In genomic region chr6:135180458-135181332, GRCh38 we compare ENCODE assay signal across 8 cellular contexts. TPM values are rescaled to one million over a fixed set of nuclear protein-coding genes. Genes with fewer than 3 reads are reported as not detected.
DNase-seq lines count a peak whose midpoint lies in the region; ATAC-seq and TF ChIP-seq lines count a peak whose summit lies in the region.

Gene MYB, plus strand, starts transcription at chr6:135181308. Its CDS starts 206 bp downstream, at chr6:135181514.

- TF ChIP-seq CTCF in GM12875 (IDR thresholded peaks at IDR 0.05; ENCODE audit: borderline replicate concordance, insufficient read depth, low read depth, low read length) (no peak), heart right ventricle (IDR thresholded peaks at IDR 0.05) (peak in 1 of 9 donors; percentile 10), retinal pigment epithelial cell (conservative IDR thresholded peaks at IDR 0.05; ENCODE audit: low read depth, low read length) (no peak)

- WGBS in heart right ventricle, 2 donors, result 0% methylated on average over 71 to 83 of the region's 83 CpGs

- DNase-seq in NCI-H1105 (lab: John Stamatoyannopoulos, UW), result peak; percentile 78
- DNase-seq in activated naive CD4-positive, alpha-beta T cell treated with anti-CD3 and anti-CD28 coated beads for 36 hours, result peak; percentile 76
- DNase-seq in heart right ventricle, result peak in 1 of 2 donors; percentile 61
- no peak for DNase-seq in retinal pigment epithelial cell (ENCODE audit: low read depth)
- DNase-seq in GOT3 (lab: John Stamatoyannopoulos, UW), result no peak

- H3K9me3 ChIP-seq in heart right ventricle, result no peaks in the 10 kb centered on the region

- peak within 1 kb of the TSS; percentile 89 for H3K4me3 Mint-ChIP-seq in activated naive CD4-positive, alpha-beta T cell treated with anti-CD3 and anti-CD28 coated beads for 36 hours

- intact Hi-C loops in activated naive CD4-positive, alpha-beta T cell treated with anti-CD3 and anti-CD28 coated beads for 36 hours (cut with micrococcal nuclease), result loop anchor here (1.0 to 10.0 kb wide), 8 partner anchors 10 to 1226 kb away; partner anchors contain the start of genes AHI1, BCLAF1 and TBPL1
- intact Hi-C loops in heart right ventricle (cut with DNase I), result no loop called here

- CTCF ChIA-PET in activated naive CD4-positive, alpha-beta T cell treated with anti-CD3 and anti-CD28 coated beads for 36 hours (lab: Charles Lee), result interaction anchor here (1.0 to 1.8 kb wide), 4 partner anchors 18 to 94 kb away, joined by 3 to 6 read pairs (median 4); no protein-coding TSS in a partner anchor

- peaks cover 8% of the 10 kb centered on the region for H3K36me3 Mint-ChIP-seq in activated naive CD4-positive, alpha-beta T cell treated with anti-CD3 and anti-CD28 coated beads for 36 hours (ENCODE audit: low read depth)

- H3K4me1 Mint-ChIP-seq in activated naive CD4-positive, alpha-beta T cell treated with anti-CD3 and anti-CD28 coated beads for 36 hours (ENCODE audit: low read depth), result peaks cover 25% of the 10 kb centered on the region

- H3K27ac ChIP-seq in heart right ventricle, result peak within 1 kb of the TSS in 1 of 10 donors; percentile 17

- H3K27me3 ChIP-seq in heart right ventricle, result peaks cover 0 to 42% (median 39%) of the 10 kb centered on the region in 7 donors

- peaks cover 0 to 35% (median 26%) of the 10 kb centered on the region in 9 donors for H3K4me1 ChIP-seq in heart right ventricle

- ATAC-seq in HG02678 (IDR thresholded peaks at IDR 0.05; ENCODE audit: unreplicated experiment), result peak; percentile 35
- peak; percentile 61 for ATAC-seq in SK-N-SH treated with all-trans-retinoic acid at 6 μM for 48 hours
- peak; percentile 50 to 88 (median 70) for ATAC-seq in heart right ventricle

- H3K27me3 Mint-ChIP-seq in activated naive CD4-positive, alpha-beta T cell treated with anti-CD3 and anti-CD28 coated beads for 36 hours (ENCODE audit: low read depth), result no peaks in the 10 kb centered on the region

- H3K36me3 ChIP-seq in heart right ventricle, result no peaks in the 10 kb centered on the region

- peak within 1 kb of the TSS; percentile 92 for H3K27ac Mint-ChIP-seq in activated naive CD4-positive, alpha-beta T cell treated with anti-CD3 and anti-CD28 coated beads for 36 hours

- no peaks in the 10 kb centered on the region for H3K9me3 Mint-ChIP-seq in activated naive CD4-positive, alpha-beta T cell treated with anti-CD3 and anti-CD28 coated beads for 36 hours

- peak within 1 kb of the TSS; percentile 83 for H3K4me3 ChIP-seq in GM12875 (ENCODE audit: low read depth, low read length)
- peak within 1 kb of the TSS; percentile 29 to 67 (median 57) for H3K4me3 ChIP-seq in heart right ventricle
- H3K4me3 ChIP-seq in retinal pigment epithelial cell (ENCODE audit: low read length), result peak within 1 kb of the TSS; percentile 55

TF ChIP-seq in SK-N-SH treated with all-trans-retinoic acid at 6 μM for 48 hours, 23 proteins besides CTCF, POLR2A, EP300 and RAD21:
- TF ChIP-seq BACH2 (CRISPR knock-in tag; IDR thresholded peaks at IDR 0.05; ENCODE audit: borderline replicate concordance) (no peak), ZC3H10 (CRISPR knock-in tag; IDR thresholded peaks at IDR 0.05) (no peak), TCF4 (CRISPR knock-in tag; IDR thresholded peaks at IDR 0.05; ENCODE audit: borderline replicate concordance) (no peak), PPARA (CRISPR knock-in tag; IDR thresholded peaks at IDR 0.05; ENCODE audit: borderline replicate concordance) (no peak), ZFP30 (CRISPR knock-in tag; IDR thresholded peaks at IDR 0.05) (no peak), ISL1 (CRISPR knock-in tag; IDR thresholded peaks at IDR 0.05) (no peak), CSDC2 (CRISPR knock-in tag; IDR thresholded peaks at IDR 0.05) (no peak), ARNTL (CRISPR knock-in tag; IDR thresholded peaks at IDR 0.05; ENCODE audit: borderline replicate concordance, low read depth) (no peak), RARB (CRISPR knock-in tag; IDR thresholded peaks at IDR 0.05) (no peak), TOX (CRISPR knock-in tag; IDR thresholded peaks at IDR 0.05; ENCODE audit: borderline replicate concordance) (no peak), ZFP3 (CRISPR knock-in tag; IDR thresholded peaks at IDR 0.05) (no peak), SNAI2 (CRISPR knock-in tag; IDR thresholded peaks at IDR 0.05) (no peak), POU6F1 (CRISPR knock-in tag; IDR thresholded peaks at IDR 0.05; ENCODE audit: borderline replicate concordance, low read depth) (no peak), ZNF8 (CRISPR knock-in tag; IDR thresholded peaks at IDR 0.05) (no peak), OSR1 (CRISPR knock-in tag; IDR thresholded peaks at IDR 0.05) (no peak), ESRRG (CRISPR knock-in tag; IDR thresholded peaks at IDR 0.05) (no peak), ZNF70 (CRISPR knock-in tag; IDR thresholded peaks at IDR 0.05) (no peak), GLIS3 (CRISPR knock-in tag; IDR thresholded peaks at IDR 0.05) (no peak)
- TF ChIP-seq, protein P1, sequence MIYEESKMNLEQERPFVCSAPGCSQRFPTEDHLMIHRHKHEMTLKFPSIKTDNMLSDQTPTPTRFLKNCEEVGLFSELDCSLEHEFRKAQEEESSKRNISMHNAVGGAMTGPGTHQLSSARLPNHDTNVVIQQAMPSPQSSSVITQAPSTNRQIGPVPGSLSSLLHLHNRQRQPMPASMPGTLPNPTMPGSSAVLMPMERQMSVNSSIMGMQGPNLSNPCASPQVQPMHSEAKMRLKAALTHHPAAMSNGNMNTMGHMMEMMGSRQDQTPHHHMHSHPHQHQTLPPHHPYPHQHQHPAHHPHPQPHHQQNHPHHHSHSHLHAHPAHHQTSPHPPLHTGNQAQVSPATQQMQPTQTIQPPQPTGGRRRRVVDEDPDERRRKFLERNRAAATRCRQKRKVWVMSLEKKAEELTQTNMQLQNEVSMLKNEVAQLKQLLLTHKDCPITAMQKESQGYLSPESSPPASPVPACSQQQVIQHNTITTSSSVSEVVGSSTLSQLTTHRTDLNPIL (CRISPR knock-in tag; IDR thresholded peaks at IDR 0.05; ENCODE audit: low read depth), result no peak
- TF ChIP-seq, protein P2, sequence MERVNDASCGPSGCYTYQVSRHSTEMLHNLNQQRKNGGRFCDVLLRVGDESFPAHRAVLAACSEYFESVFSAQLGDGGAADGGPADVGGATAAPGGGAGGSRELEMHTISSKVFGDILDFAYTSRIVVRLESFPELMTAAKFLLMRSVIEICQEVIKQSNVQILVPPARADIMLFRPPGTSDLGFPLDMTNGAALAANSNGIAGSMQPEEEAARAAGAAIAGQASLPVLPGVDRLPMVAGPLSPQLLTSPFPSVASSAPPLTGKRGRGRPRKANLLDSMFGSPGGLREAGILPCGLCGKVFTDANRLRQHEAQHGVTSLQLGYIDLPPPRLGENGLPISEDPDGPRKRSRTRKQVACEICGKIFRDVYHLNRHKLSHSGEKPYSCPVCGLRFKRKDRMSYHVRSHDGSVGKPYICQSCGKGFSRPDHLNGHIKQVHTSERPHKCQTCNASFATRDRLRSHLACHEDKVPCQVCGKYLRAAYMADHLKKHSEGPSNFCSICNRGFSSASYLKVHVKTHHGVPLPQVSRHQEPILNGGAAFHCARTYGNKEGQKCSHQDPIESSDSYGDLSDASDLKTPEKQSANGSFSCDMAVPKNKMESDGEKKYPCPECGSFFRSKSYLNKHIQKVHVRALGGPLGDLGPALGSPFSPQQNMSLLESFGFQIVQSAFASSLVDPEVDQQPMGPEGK (CRISPR knock-in tag; IDR thresholded peaks at IDR 0.05; ENCODE audit: borderline replicate concordance), result no peak

RNA-seq across cellular contexts. Expression of gene MYB, which starts in this region (rescaled TPM):
- total RNA-seq in activated naive CD4-positive, alpha-beta T cell treated with anti-CD3 and anti-CD28 coated beads for 36 hours, result 10 to 100 TPM; 14.6 to 15.9 TPM
- total RNA-seq in heart right ventricle, result under 1 TPM in 3 of 10 donors, not detected in 7; 0.13 to 0.39 (median 0.13) TPM
- polyA plus RNA-seq in heart right ventricle, result under 1 TPM in 1 of 2 donors, not detected in 1; 0.01 TPM

Comparison
In these comparisons a context has a peak if more than half of its experiments do, and no peak if none do; other contexts are left out.
1. RNA of gene MYB (total RNA-seq): 14.6 to 15.9 TPM in activated naive CD4-positive, alpha-beta T cell treated with anti-CD3 and anti-CD28 coated beads for 36 hours; 0.13 to 0.39 TPM in heart right ventricle; every median in the first group is over 10 times any median in the second.
2. Peak in ATAC-seq and H3K4me3 ChIP-seq in heart right ventricle; RNA of the gene not detected or under 1 TPM.
3. DNase-seq: peak in NCI-H1105 (single experiment) and activated naive CD4-positive, alpha-beta T cell treated with anti-CD3 and anti-CD28 coated beads for 36 hours (single experiment); none in retinal pigment epithelial cell (single experiment) and GOT3 (single experiment).
4. Peak in every context shown above with its lines, with median percentiles within 50 percentile points of each other: H3K4me3 ChIP-seq and ATAC-seq.